21 cellular contexts compared by ENCODE assay signal in the genomic region with DNA sequence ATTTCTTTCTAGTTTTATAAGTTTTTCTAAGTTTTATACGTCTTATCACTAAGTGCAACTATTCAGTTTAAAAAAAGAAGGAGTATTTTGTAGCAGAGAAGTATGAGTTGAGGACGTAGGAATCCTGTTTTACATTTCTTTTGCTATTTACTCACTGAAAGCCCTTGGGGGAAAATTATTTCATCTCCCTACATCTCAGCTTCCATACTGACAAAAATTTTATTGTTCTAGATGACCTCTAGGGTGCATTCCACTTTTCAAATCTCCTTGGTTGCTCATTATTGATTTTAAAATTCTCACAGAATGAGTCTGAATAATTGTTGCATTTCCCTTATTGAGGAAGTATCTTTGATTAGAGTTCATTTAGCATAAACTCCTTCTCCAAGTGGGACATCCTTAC. TPM values are rescaled to one million over a fixed set of nuclear protein-coding genes. Genes with fewer than 3 reads are reported as not detected.
"Had no signal": no experiment of that assay in that cellular context is flagged by ENCODE, and none has a peak within 500 bp of the region (broad histone marks: within the 10 kb centered on the region; RNA-seq: fewer than 3 reads in every experiment).

No MANE protein-coding gene starts in this region.

- H3K36me3 ChIP-seq: breast epithelium, left lung, pancreas, right lobe of liver, WERI-Rb-1 had no signal

- H3K79me2 ChIP-seq: hepatocyte had no signal

- H2AFZ ChIP-seq: hepatocyte had no signal

- H3K4me1 ChIP-seq: foreskin keratinocyte had no signal

- H3K27me3 ChIP-seq: breast epithelium, foreskin keratinocyte, hepatocyte, left lung, pancreas, right lobe of liver had no signal

- H3K4me3 ChIP-seq: breast epithelium, hepatocyte, left lung, pancreas, right lobe of liver, skin epidermis had no signal

- ATAC-seq: foreskin keratinocyte; left lung; naive thymus-derived CD8-positive, alpha-beta T cell; pancreas; right lobe of liver had no signal

- H3K4me2 ChIP-seq: hepatocyte had no signal

- H3K9me3 ChIP-seq: pancreas, right lobe of liver had no signal

- H3K27ac ChIP-seq: foreskin keratinocyte, right lobe of liver, WERI-Rb-1 had no signal

- DNase-seq: activated CD4-positive, alpha-beta T cell treated with anti-CD3 and anti-CD28 coated beads for 1 hour; activated CD4-positive, alpha-beta T cell treated with anti-CD3 and anti-CD28 coated beads, Interleukin-2, amount 50 U/mL, for 1 hour; activated gamma-delta T cell treated with Interleukin-2 at 50 U/mL for 16 hours; activated T-cell treated with anti-CD3 and anti-CD28 coated beads, Interleukin-2, amount 50 U/mL, for 1 hour; effector memory CD4-positive, alpha-beta T cell; foreskin keratinocyte; glutamatergic neuron; kidney glomerular epithelial cell; naive thymus-derived CD8-positive, alpha-beta T cell; pancreas; right lobe of liver; stimulated activated CD4-positive, alpha-beta T cell treated with anti-CD3 and anti-CD28 coated beads, Interleukin-15, amount 100 ng/mL, for 24 hours; stimulated activated CD4-positive, alpha-beta T cell treated with anti-CD3 and anti-CD28 coated beads, Interleukin-2, amount 100 ng/mL, for 48 hours; stimulated activated CD8-positive, alpha-beta memory T cell treated with anti-CD3 and anti-CD28 coated beads, Interleukin-4, amount 100 ng/mL, for 48 hours; stimulated activated naive CD4-positive, alpha-beta T cell; T-helper 1 cell; WERI-Rb-1 had no signal

RNA-seq across cellular contexts. Expression of gene PDK4, which starts 14.9 kb away (rescaled TPM):
- total RNA-seq: foreskin keratinocyte had no signal
- polyA plus RNA-seq: foreskin keratinocyte; naive thymus-derived CD8-positive, alpha-beta T cell had no signal
